ENCODE assay signal across 8 cellular contexts in genomic region chr1:32180186-32181060, GRCh38. TPM values are rescaled to one million over a fixed set of nuclear protein-coding genes. Genes with fewer than 3 reads are reported as not detected.
A peak's percentile ranks its signal among the peaks of the same experiment; 100 is the strongest.
DNase-seq lines count a peak whose midpoint lies in the region; ATAC-seq and TF ChIP-seq lines count a peak whose summit lies in the region.

No MANE protein-coding gene starts in this region.

- H3K9me3 Mint-ChIP-seq in activated naive CD4-positive, alpha-beta T cell treated with anti-CD3 and anti-CD28 coated beads, Interleukin-2, amount 50 U/mL, for 72 hours: no peaks in the 10 kb centered on the region

- H3K27ac Mint-ChIP-seq in activated naive CD4-positive, alpha-beta T cell treated with anti-CD3 and anti-CD28 coated beads, Interleukin-2, amount 50 U/mL, for 72 hours: peak overlapping the region; percentile 97 to 98

- H3K4me1 ChIP-seq in ACC112 (ENCODE audit: control insufficient read depth, insufficient read depth, low read length, unreplicated experiment) (peaks cover 30% of the 10 kb centered on the region), ovary (ENCODE audit: insufficient read depth) (peaks cover 10% of the 10 kb centered on the region)

- DNase-seq in NCI-H774 (lab: John Stamatoyannopoulos, UW) (peak; percentile 46), Right ventricle myocardium superior (peak; percentile 75), ovary (peak; percentile 58 to 77 (median 65)), GF-D8 (lab: John Stamatoyannopoulos, UW) (no peak)
- DNase-seq in activated naive CD4-positive, alpha-beta T cell treated with anti-CD3 and anti-CD28 coated beads, Interleukin-2, amount 50 U/mL, for 72 hours (ENCODE audit: low spot score in 2 of 2): peak; percentile 39 to 67

- H3K27me3 ChIP-seq in ACC112 (ENCODE audit: insufficient read depth, low read length) (no peaks in the 10 kb centered on the region), ovary (no peaks in the 10 kb centered on the region)

- H3K36me3 ChIP-seq in ACC112 (ENCODE audit: insufficient read depth, low read length): peaks cover 13% of the 10 kb centered on the region
- no peaks in the 10 kb centered on the region for H3K36me3 ChIP-seq in ovary

- 3 to 4% (median 3%) methylated on average over 36 of the region's 36 CpGs for WGBS in ovary, 3 donors

- H3K9me3 ChIP-seq in ovary: no peaks in the 10 kb centered on the region

- peaks cover 46% of the 10 kb centered on the region for H3K79me2 ChIP-seq in ACC112 (ENCODE audit: control insufficient read depth, insufficient read depth, low read length, unreplicated experiment)

- TF ChIP-seq EP300 in ovary (IDR thresholded peaks at IDR 0.05): no peak

- no peak for TF ChIP-seq CTCF in ovary (IDR thresholded peaks at IDR 0.05)

- H3K36me3 Mint-ChIP-seq in activated naive CD4-positive, alpha-beta T cell treated with anti-CD3 and anti-CD28 coated beads, Interleukin-2, amount 50 U/mL, for 72 hours: peaks cover 27 to 46% of the 10 kb centered on the region in 2 donors

- H3K4me3 ChIP-seq in ACC112 (ENCODE audit: low read depth, low read length): peak overlapping the region; percentile 90
- H3K4me3 ChIP-seq in ovary: peak overlapping the region; percentile 80

- H2AFZ ChIP-seq in ACC112 (ENCODE audit: low read length, unreplicated experiment): peak overlapping the region; percentile 73

- peak; percentile 24 for ATAC-seq in GM18517 (IDR thresholded peaks at IDR 0.05; ENCODE audit: unreplicated experiment)
- peak; percentile 17 to 21 for ATAC-seq in activated naive CD4-positive, alpha-beta T cell treated with anti-CD3 and anti-CD28 coated beads, Interleukin-2, amount 50 U/mL, for 72 hours
- ATAC-seq in Right ventricle myocardium superior (ENCODE audit: poor library complexity): peak; percentile 38
- ATAC-seq in GM19467 (IDR thresholded peaks at IDR 0.05; ENCODE audit: unreplicated experiment): no peak

- peak; percentile 54 for TF ChIP-seq POLR2A in ovary (IDR thresholded peaks at IDR 0.05)

- H3K27ac ChIP-seq in ACC112 (ENCODE audit: low read depth, low read length) (peak overlapping the region; percentile 91), ovary (peak overlapping the region; percentile 61 to 90)

- intact Hi-C loops in Right ventricle myocardium superior (cut with DNase I) (no loop called here), ovary (cut with DNase I) (no loop called here)

RNA-seq across cellular contexts. Expression of gene TXLNA, which starts 0.9 kb away (rescaled TPM):
- 10 to 100 TPM; 71.9 to 81.7 TPM for total RNA-seq in activated naive CD4-positive, alpha-beta T cell treated with anti-CD3 and anti-CD28 coated beads, Interleukin-2, amount 50 U/mL, for 72 hours
- 15.5 TPM for total RNA-seq in Right ventricle myocardium superior
- total RNA-seq in ovary: 10 to 100 TPM; 24.3 to 71.9 (median 50.0) TPM
- 10 to 100 TPM; 23.9 to 33.2 TPM for polyA plus RNA-seq in ovary

RNA-seq across cellular contexts. Expression of gene CCDC28B, which starts 20.0 kb away (rescaled TPM):
- 10 to 100 TPM; 20.8 to 24.9 TPM for total RNA-seq in activated naive CD4-positive, alpha-beta T cell treated with anti-CD3 and anti-CD28 coated beads, Interleukin-2, amount 50 U/mL, for 72 hours
- total RNA-seq in Right ventricle myocardium superior: 25.0 TPM
- total RNA-seq in ovary: 1 to 10 TPM; 3.2 to 9.4 (median 6.2) TPM
- 1 to 10 TPM; 2.3 to 6.8 TPM for polyA plus RNA-seq in ovary

RNA-seq across cellular contexts. Expression of gene IQCC, which starts 25.0 kb away (rescaled TPM):
- 1 to 10 TPM; 4.6 to 7.2 TPM for total RNA-seq in activated naive CD4-positive, alpha-beta T cell treated with anti-CD3 and anti-CD28 coated beads, Interleukin-2, amount 50 U/mL, for 72 hours
- total RNA-seq in Right ventricle myocardium superior (0.97 TPM), ovary (1 to 10 TPM; 2.3 to 3.6 (median 2.6) TPM)
- polyA plus RNA-seq in ovary: 1 to 10 TPM; 2.3 to 4.7 TPM

RNA-seq across cellular contexts. Expression of gene DCDC2B, which starts 28.5 kb away (rescaled TPM):
- total RNA-seq in activated naive CD4-positive, alpha-beta T cell treated with anti-CD3 and anti-CD28 coated beads, Interleukin-2, amount 50 U/mL, for 72 hours: under 1 TPM in 1 of 2 donors, not detected in 1; 0.16 TPM
- total RNA-seq in Right ventricle myocardium superior: not detected
- 10 to 100 TPM in 1 of 7 donors, 1 to 10 TPM in 1, under 1 TPM in 2, not detected in 3; 0.22 to 13.3 (median 0.99) TPM for total RNA-seq in ovary
- polyA plus RNA-seq in ovary: under 1 TPM in 1 of 2 donors, not detected in 1; 0.05 TPM

RNA-seq across cellular contexts. Expression of gene TMEM234, which starts 41.7 kb away (rescaled TPM):
- 10 to 100 TPM in 1 of 2 donors, 1 to 10 TPM in 1; 7.0 to 10.7 TPM for total RNA-seq in activated naive CD4-positive, alpha-beta T cell treated with anti-CD3 and anti-CD28 coated beads, Interleukin-2, amount 50 U/mL, for 72 hours
- total RNA-seq in Right ventricle myocardium superior: 7.5 TPM
- 10 to 100 TPM; 11.6 to 34.6 (median 24.6) TPM for total RNA-seq in ovary
- polyA plus RNA-seq in ovary: 10 to 100 TPM in 1 of 2 donors, 1 to 10 TPM in 1; 9.4 to 13.8 TPM
